ENCODE assay signal across 11 cellular contexts in the genomic region with DNA sequence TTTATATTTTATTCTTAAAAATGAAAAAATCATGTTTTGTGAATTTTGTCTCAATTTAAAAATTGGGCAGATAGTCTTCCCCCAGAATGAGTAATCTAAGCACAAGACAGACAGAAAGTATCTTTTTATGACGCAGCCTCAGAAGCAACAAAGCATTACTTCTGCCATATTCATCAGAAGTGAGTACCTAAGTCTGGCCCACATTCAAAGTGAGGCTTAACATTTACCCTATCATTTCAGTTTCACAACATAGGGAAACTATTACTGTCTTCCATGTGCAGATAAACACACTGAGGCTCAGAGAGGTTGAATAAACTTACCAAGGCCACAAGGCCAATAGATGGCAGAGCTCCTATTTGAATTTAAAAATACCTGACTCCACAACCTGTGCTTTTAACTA. TPM values are rescaled to one million over a fixed set of nuclear protein-coding genes. Genes with fewer than 3 reads are reported as not detected.
DNase-seq lines count a peak whose midpoint lies in the region; ATAC-seq and TF ChIP-seq lines count a peak whose summit lies in the region.
"Had no signal": no experiment of that assay in that cellular context is flagged by ENCODE, and none has a peak within 500 bp of the region (broad histone marks: within the 10 kb centered on the region; RNA-seq: fewer than 3 reads in every experiment).

No MANE protein-coding gene starts in this region.

- H2BK120ac ChIP-seq in IMR-90 (ENCODE audit: low read depth, low read length), result no peak overlapping the region

- no peak overlapping the region for H3K14ac ChIP-seq in IMR-90 (replicated peaks; ENCODE audit: low read depth, low read length)

- no peaks in the 10 kb centered on the region for H3K9me1 ChIP-seq in IMR-90 (ENCODE audit: insufficient read depth, low read length)

- intact Hi-C loops in IMR-90 (cut with micrococcal nuclease), result no loop called here
- intact Hi-C loops in mucosa of descending colon (cut with DNase I, micrococcal nuclease), result no loop called here
- intact Hi-C loops in Caco-2 (cut with micrococcal nuclease; ENCODE audit: unreplicated experiment), result no loop called here

- H3K9me3 ChIP-seq in IMR-90 (ENCODE audit: control insufficient read depth, insufficient read depth, low read length) (no peaks in the 10 kb centered on the region), mucosa of descending colon (no peaks in the 10 kb centered on the region), Caco-2 (no peaks in the 10 kb centered on the region)
- H3K9me3 ChIP-seq: heart right ventricle had no signal

- no peak overlapping the region for H2AFZ ChIP-seq in IMR-90 (replicated peaks; ENCODE audit: low read length, poor library complexity)

- no peak overlapping the region for H3K4ac ChIP-seq in IMR-90 (ENCODE audit: low read depth, low read length)

- H3K36me3 Mint-ChIP-seq in type B pancreatic cell (no peaks in the 10 kb centered on the region), Caco-2 (ENCODE audit: insufficient read depth, unreplicated experiment) (peaks cover 6% of the 10 kb centered on the region)

- H3K36me3 ChIP-seq in IMR-90 (ENCODE audit: control insufficient read depth, insufficient read depth, low read length) (no peaks in the 10 kb centered on the region), mucosa of descending colon (ENCODE audit: low read depth) (no peaks in the 10 kb centered on the region), Caco-2 (ENCODE audit: control insufficient read depth, insufficient read depth, low read length) (no peaks in the 10 kb centered on the region)
- H3K36me3 ChIP-seq: heart right ventricle had no signal

- H3K4me3 ChIP-seq in IMR-90 (ENCODE audit: insufficient read depth, low read depth, low read length), result no peak overlapping the region
- H3K4me3 ChIP-seq in mucosa of descending colon, result no peak overlapping the region
- H3K4me3 ChIP-seq in Caco-2 (ENCODE audit: low read depth, low read length), result no peak overlapping the region
- H3K4me3 ChIP-seq: heart right ventricle had no signal

- no peak overlapping the region for H2AK9ac ChIP-seq in IMR-90 (replicated peaks; ENCODE audit: low read depth, low read length, poor library complexity)

- DNase-seq in GM13977 (ENCODE audit: low spot score) (peak; percentile 61), IMR-90 (peak; percentile 86), iris pigment epithelial cell (ENCODE audit: low read depth) (peak; percentile 89), NCI-H187 (lab: John Stamatoyannopoulos, UW) (no peak), mucosa of descending colon (no peak), type B pancreatic cell (ENCODE audit: extremely low spot score, unreplicated experiment) (no peak), Caco-2 (no peak)
- DNase-seq: activated gamma-delta T cell treated with Interleukin-2 at 50 U/mL for 16 hours, heart right ventricle, posterior cingulate gyrus had no signal

- CTCF ChIA-PET in IMR-90 (lab: Yijun Ruan, JAX), result interaction anchor here (0.6 kb wide), 1 partner anchor 392 kb away, joined by 6 read pairs; a partner anchor contains a TSS
- CTCF ChIA-PET in Caco-2 (lab: Charles Lee), result no interaction called here

- no peak overlapping the region for H3K56ac ChIP-seq in IMR-90 (ENCODE audit: extremely low read depth, insufficient read depth, low read length)

- H4K91ac ChIP-seq in IMR-90 (ENCODE audit: insufficient read depth, low read depth, low read length), result no peak overlapping the region

- H3K4me1 Mint-ChIP-seq in type B pancreatic cell (ENCODE audit: unreplicated experiment), result peaks cover 8% of the 10 kb centered on the region
- H3K4me1 Mint-ChIP-seq in Caco-2 (ENCODE audit: low read depth, unreplicated experiment), result peaks cover 13% of the 10 kb centered on the region

- TF ChIP-seq POLR2A in IMR-90 (IDR thresholded peaks at IDR 0.05; ENCODE audit: low read depth, low read length), result no peak

- dilution Hi-C loops in IMR-90 (cut with HindIII; ENCODE audit: low sequenced_read_pairs, unreplicated experiment), result no loop called here

- no peak overlapping the region for H2AK5ac ChIP-seq in IMR-90 (ENCODE audit: low read depth, low read length)

- H3K9me3 Mint-ChIP-seq in type B pancreatic cell (no peaks in the 10 kb centered on the region), Caco-2 (ENCODE audit: unreplicated experiment) (no peaks in the 10 kb centered on the region)

- no peak overlapping the region for H3K18ac ChIP-seq in IMR-90 (ENCODE audit: low read depth, low read length)

- POLR2A ChIA-PET in IMR-90 (lab: Charles Lee; ENCODE audit: unreplicated experiment) (no interaction called here), Caco-2 (lab: Charles Lee) (no interaction called here)

- no peak for TF ChIP-seq RAD21 in IMR-90 (IDR thresholded peaks at IDR 0.05; ENCODE audit: low read length)

- no TSS peak for BruUV-seq in IMR-90 (replicated peaks; lab: Mats Ljungman, UMichigan)
- no TSS peak for BruUV-seq in Caco-2 (replicated peaks; lab: Mats Ljungman, UMichigan)

- peak; percentile 48 for ATAC-seq in GM21423 (IDR thresholded peaks at IDR 0.05; ENCODE audit: unreplicated experiment)
- peak; percentile 4; the same call in 1 of the 2 replicates for ATAC-seq in IMR-90 (ENCODE audit: low read depth)
- ATAC-seq in mucosa of descending colon, result no peak
- ATAC-seq: heart right ventricle had no signal

- H2BK20ac ChIP-seq in IMR-90 (ENCODE audit: low read depth, low read length), result no peak overlapping the region

- H3K27me3 Mint-ChIP-seq in type B pancreatic cell, result no peaks in the 10 kb centered on the region
- H3K27me3 Mint-ChIP-seq in Caco-2 (ENCODE audit: insufficient read depth, unreplicated experiment), result no peaks in the 10 kb centered on the region

- no peak overlapping the region for H4K5ac ChIP-seq in IMR-90 (ENCODE audit: low read depth, low read length)

- H3K4me3 Mint-ChIP-seq in type B pancreatic cell, result no peak overlapping the region
- no peak overlapping the region for H3K4me3 Mint-ChIP-seq in Caco-2 (ENCODE audit: unreplicated experiment)

- H2BK15ac ChIP-seq in IMR-90 (ENCODE audit: low read depth, low read length), result no peak overlapping the region

- no peak overlapping the region for H3K27ac ChIP-seq in IMR-90 (ENCODE audit: insufficient read depth, low read length)
- H3K27ac ChIP-seq: heart right ventricle had no signal

- H3K79me1 ChIP-seq in IMR-90 (ENCODE audit: low read depth in 1 of 2, low read length in 2 of 2), result peaks cover 0 to 4% of the 10 kb centered on the region in 2 experiments; a peak in 2 of 4 replicates

- H3K9ac ChIP-seq in IMR-90 (ENCODE audit: low read depth, low read length), result no peak overlapping the region

- H2BK5ac ChIP-seq in IMR-90 (ENCODE audit: low read depth, low read length, poor library complexity, severe bottlenecking), result peak overlapping the region; percentile 41

- H3K27ac Mint-ChIP-seq in type B pancreatic cell (no peak overlapping the region), Caco-2 (ENCODE audit: unreplicated experiment) (no peak overlapping the region)

- TF ChIP-seq CTCF in GM13977 (IDR thresholded peaks at IDR 0.05; ENCODE audit: extremely low read depth, insufficient read depth, missing control alignments) (no peak), IMR-90 (conservative IDR thresholded peaks at IDR 0.05; ENCODE audit: low read depth, low read length) (no peak), mucosa of descending colon (IDR thresholded peaks at IDR 0.05) (no peak), type B pancreatic cell (conservative IDR thresholded peaks at IDR 0.05) (no peak), Caco-2 (IDR thresholded peaks at IDR 0.05; ENCODE audit: insufficient read depth in 1 of 2, low read depth in 1 of 2, low read length in 1 of 2, severe bottlenecking in 1 of 2, unreplicated experiment in 1 of 2) (no peak)

- no peak overlapping the region; a peak in 1 of 4 replicates for H4K8ac ChIP-seq in IMR-90 (ENCODE audit: low read depth in 2 of 2, low read length in 2 of 2)

- H4K20me1 ChIP-seq in IMR-90 (ENCODE audit: insufficient read depth, low read length), result no peaks in the 10 kb centered on the region

- no peak overlapping the region for H3K23ac ChIP-seq in IMR-90 (ENCODE audit: low read depth, low read length)

- H3K27me3 ChIP-seq in IMR-90 (ENCODE audit: control insufficient read depth, insufficient read depth, low read length) (peaks cover 3% of the 10 kb centered on the region; the same call in 1 of the 2 replicates), Caco-2 (replicated peaks; ENCODE audit: control insufficient read depth, insufficient read depth, low read length) (no peaks in the 10 kb centered on the region)

- in situ Hi-C loops in GM13977 (cut with MboI; ENCODE audit: low pct_unique_long_range_greater_than_20kb, low sequenced_read_pairs, unreplicated experiment), result no loop called here
- in situ Hi-C loops in IMR-90 (cut with MboI; ENCODE audit: low sequenced_read_pairs), result no loop called here

- no peak overlapping the region for H3K4me2 ChIP-seq in IMR-90 (ENCODE audit: low read depth, low read length)

- WGBS in IMR-90 (ENCODE audit: extremely low coverage in 2 of 2, insufficient read length in 1 of 2), 2 experiments, result no CpG with 5 or more reads among the region's 1 CpG

- 0 out of 2 replicates have a peak, but pooled peaks cover 1% of the 10 kb centered on the region for H3K4me1 ChIP-seq in IMR-90 (ENCODE audit: control insufficient read depth, insufficient read depth, low read length)
- no peaks in the 10 kb centered on the region for H3K4me1 ChIP-seq in mucosa of descending colon (ENCODE audit: low read depth)
- peaks cover 18% of the 10 kb centered on the region for H3K4me1 ChIP-seq in Caco-2

TF ChIP-seq in IMR-90, 13 proteins besides CTCF, POLR2A, EP300 and RAD21 (continues in another document):
- TF ChIP-seq MAZ (IDR thresholded peaks at IDR 0.05; ENCODE audit: borderline replicate concordance, low read depth, low read length), result no peak
- TF ChIP-seq SMC3 (IDR thresholded peaks at IDR 0.05; ENCODE audit: low read depth, low read length), result no peak
- TF ChIP-seq BHLHE40 (IDR thresholded peaks at IDR 0.05; ENCODE audit: low read depth, low read length), result no peak
- TF ChIP-seq, protein P1, sequence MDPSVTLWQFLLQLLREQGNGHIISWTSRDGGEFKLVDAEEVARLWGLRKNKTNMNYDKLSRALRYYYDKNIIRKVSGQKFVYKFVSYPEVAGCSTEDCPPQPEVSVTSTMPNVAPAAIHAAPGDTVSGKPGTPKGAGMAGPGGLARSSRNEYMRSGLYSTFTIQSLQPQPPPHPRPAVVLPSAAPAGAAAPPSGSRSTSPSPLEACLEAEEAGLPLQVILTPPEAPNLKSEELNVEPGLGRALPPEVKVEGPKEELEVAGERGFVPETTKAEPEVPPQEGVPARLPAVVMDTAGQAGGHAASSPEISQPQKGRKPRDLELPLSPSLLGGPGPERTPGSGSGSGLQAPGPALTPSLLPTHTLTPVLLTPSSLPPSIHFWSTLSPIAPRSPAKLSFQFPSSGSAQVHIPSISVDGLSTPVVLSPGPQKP (IDR thresholded peaks at IDR 0.05; ENCODE audit: borderline replicate concordance, low read depth, low read length), result no peak
- TF ChIP-seq CEBPB (IDR thresholded peaks at IDR 0.05; ENCODE audit: low read depth, low read length), result peak; percentile 80

RNA-seq across cellular contexts. Expression of a gene that starts 4.4 kb away (rescaled TPM):
- 194 and 226 TPM in 2 replicates for total RNA-seq in IMR-90 (2012; rRNA removed)
- polyA plus RNA-seq in IMR-90 (2012; rRNA removed), result 194 and 209 TPM in 2 replicates
- polyA plus RNA-seq in IMR-90 (2012; cell fraction: cytosol; rRNA removed), result 135 TPM in 2 replicates
- 35.1 and 61.8 TPM in 2 replicates for polyA plus RNA-seq in IMR-90 (2012; cell fraction: nucleus; rRNA removed; ENCODE audit: low replicate concordance)
- 10 to 100 TPM; 23.4 to 58.5 (median 33.2) TPM for total RNA-seq in mucosa of descending colon
- 195 and 268 TPM in 2 replicates for total RNA-seq in type B pancreatic cell (ENCODE audit: low replicate concordance)
- 185 and 187 TPM in 2 replicates for total RNA-seq in Caco-2 (2022)

Comparison
In these comparisons a context has a peak if more than half of its experiments do, and no peak if none do; other contexts are left out.
1. DNase-seq: peak in GM13977 (single experiment), IMR-90 (single experiment) and iris pigment epithelial cell (single experiment); none in NCI-H187 (0 of 2), mucosa of descending colon (0 of 3), type B pancreatic cell (single experiment) and Caco-2 (0 of 2).